In genomic region chr22:19892925-19893324, GRCh38 we compare ENCODE assay signal across 14 cellular contexts. TPM values are rescaled to one million over a fixed set of nuclear protein-coding genes. Genes with fewer than 3 reads are reported as not detected.
DNase-seq lines count a peak whose midpoint lies in the region; ATAC-seq and TF ChIP-seq lines count a peak whose summit lies in the region.
"Had no signal": no experiment of that assay in that cellular context is flagged by ENCODE, and none has a peak within 500 bp of the region (broad histone marks: within the 10 kb centered on the region; RNA-seq: fewer than 3 reads in every experiment).

No MANE protein-coding gene starts in this region.

- no peaks in the 10 kb centered on the region for H3K9me2 ChIP-seq in Loucy (replicated peaks; ENCODE audit: low read depth, low read length)

- peaks cover 80% of the 10 kb centered on the region for H3K4me1 ChIP-seq in CD4-positive, CD25-positive, alpha-beta regulatory T cell (ENCODE audit: control insufficient read depth, insufficient read depth, low read length, poor library complexity, severe bottlenecking)
- H3K4me1 ChIP-seq in Loucy (ENCODE audit: insufficient read depth, low read length, poor library complexity, severe bottlenecking) = peaks cover 73% of the 10 kb centered on the region

- H3K27me3 Mint-ChIP-seq in CD4-positive, CD25-positive, alpha-beta regulatory T cell = no peaks in the 10 kb centered on the region
- H3K27me3 Mint-ChIP-seq in neural crest cell (ENCODE audit: low read depth) = no peaks in the 10 kb centered on the region
- H3K27me3 Mint-ChIP-seq: IgD-negative memory B cell had no signal

- no peak for ATAC-seq in CD4-positive, CD25-positive, alpha-beta regulatory T cell (ENCODE audit: low read depth in 2 of 2)
- ATAC-seq in HG03342 (IDR thresholded peaks at IDR 0.05; ENCODE audit: unreplicated experiment) = no peak

- H3K4me1 Mint-ChIP-seq in CD4-positive, CD25-positive, alpha-beta regulatory T cell = peaks cover 10 to 85% (median 45%) of the 10 kb centered on the region in 4 donors
- peaks cover 20% of the 10 kb centered on the region for H3K4me1 Mint-ChIP-seq in neural crest cell

- H3K4me3 Mint-ChIP-seq in CD4-positive, CD25-positive, alpha-beta regulatory T cell = peak overlapping the region; percentile 85 to 94 (median 88)
- peak overlapping the region; percentile 51 for H3K4me3 Mint-ChIP-seq in neural crest cell

- H3K4me2 ChIP-seq in Loucy (ENCODE audit: low read depth, low read length, poor library complexity, severe bottlenecking) = peak overlapping the region; percentile 92

- peaks cover 2% of the 10 kb centered on the region for H3K36me3 ChIP-seq in CD4-positive, CD25-positive, alpha-beta regulatory T cell (ENCODE audit: control insufficient read depth, insufficient read depth, low read length)
- no peaks in the 10 kb centered on the region for H3K36me3 ChIP-seq in Loucy (ENCODE audit: insufficient read depth, low read length)

- peak overlapping the region; percentile 83 for H3K27ac ChIP-seq in CD4-positive, CD25-positive, alpha-beta regulatory T cell (ENCODE audit: insufficient read depth, low read length, poor library complexity, severe bottlenecking)
- peak overlapping the region; percentile 41 for H3K27ac ChIP-seq in angular gyrus (ENCODE audit: low read depth, low read length)

- H3K4me3 ChIP-seq in CD4-positive, CD25-positive, alpha-beta regulatory T cell (ENCODE audit: low read depth, low read length) = peak overlapping the region; percentile 66
- H3K4me3 ChIP-seq in Loucy (ENCODE audit: low read length, poor library complexity, severe bottlenecking) = peak overlapping the region; percentile 66

- H3K9me3 Mint-ChIP-seq in CD4-positive, CD25-positive, alpha-beta regulatory T cell = no peaks in the 10 kb centered on the region
- H3K9me3 Mint-ChIP-seq in neural crest cell = no peaks in the 10 kb centered on the region
- H3K9me3 Mint-ChIP-seq: IgD-negative memory B cell; T-helper 1 cell treated with Interleukin-12 subunit alpha and Interleukin-12 subunit beta and Interleukin-4 antibody, amounts not matched to agents 30 μg/mL and 1 μg/mL, for 36 hours had no signal

- H3K79me2 ChIP-seq in Loucy (ENCODE audit: insufficient read depth, low read length) = peaks cover 12% of the 10 kb centered on the region; the same call in 1 of the 2 replicates

- TF ChIP-seq CTCF in Loucy (conservative IDR thresholded peaks at IDR 0.05; ENCODE audit: low read length) = no peak
- no peak for TF ChIP-seq CTCF in neural crest cell (conservative IDR thresholded peaks at IDR 0.05)

- H3K27me3 ChIP-seq in CD4-positive, CD25-positive, alpha-beta regulatory T cell (ENCODE audit: control insufficient read depth, insufficient read depth, low read length) = no peaks in the 10 kb centered on the region
- no peaks in the 10 kb centered on the region for H3K27me3 ChIP-seq in Loucy (ENCODE audit: insufficient read depth, low read length, poor library complexity, severe bottlenecking)
- H3K27me3 ChIP-seq: BE2C had no signal

- H3F3A ChIP-seq in Loucy (ENCODE audit: low read depth) = peaks cover 21% of the 10 kb centered on the region

- no peak overlapping the region for H2AFZ ChIP-seq in Loucy (ENCODE audit: low read length)

- H4K20me1 ChIP-seq in Loucy (ENCODE audit: insufficient read depth, low read length, poor library complexity, severe bottlenecking) = no peaks in the 10 kb centered on the region

- peak overlapping the region; percentile 97 to 99 (median 98) for H3K27ac Mint-ChIP-seq in CD4-positive, CD25-positive, alpha-beta regulatory T cell
- H3K27ac Mint-ChIP-seq in neural crest cell (ENCODE audit: unreplicated experiment) = no peak overlapping the region

- no peaks in the 10 kb centered on the region for H3K9me3 ChIP-seq in CD4-positive, CD25-positive, alpha-beta regulatory T cell (ENCODE audit: control insufficient read depth in 2 of 2, low read length in 2 of 2)
- H3K9me3 ChIP-seq in Loucy (ENCODE audit: insufficient read depth, low read depth, low read length) = no peaks in the 10 kb centered on the region
- H3K9me3 ChIP-seq: BE2C had no signal

- peaks cover 9% of the 10 kb centered on the region for H3K36me3 Mint-ChIP-seq in CD4-positive, CD25-positive, alpha-beta regulatory T cell
- H3K36me3 Mint-ChIP-seq in neural crest cell (ENCODE audit: low read depth) = no peaks in the 10 kb centered on the region
- H3K36me3 Mint-ChIP-seq: IgD-negative memory B cell had no signal

- H3K9ac ChIP-seq in Loucy (ENCODE audit: low read depth, low read length, poor library complexity, severe bottlenecking) = peak overlapping the region; percentile 90

- DNase-seq in CD4-positive, CD25-positive, alpha-beta regulatory T cell = no peak
- DNase-seq in neural crest cell (ENCODE audit: low read depth, low spot score) (no peak), putamen (ENCODE audit: low spot score) (no peak), retina (no peak), NCI-H1092 treated with DMSO at 0.1 percent for 48 hours (lab: John Stamatoyannopoulos, UW) (no peak)
- DNase-seq: amygdala, NCI-H2029, occipital lobe had no signal

RNA-seq across cellular contexts. Expression of gene GNB1L, which starts 38.3 kb away (rescaled TPM):
- 8.2 TPM for total RNA-seq in CD4-positive, CD25-positive, alpha-beta regulatory T cell
- 10 to 100 TPM; 13.3 to 29.8 (median 19.7) TPM for polyA plus RNA-seq in CD4-positive, CD25-positive, alpha-beta regulatory T cell
- total RNA-seq in neural crest cell = 12.1 and 13.8 TPM in 2 replicates

RNA-seq across cellular contexts. Expression of gene RTL10, which starts 38.3 kb away (rescaled TPM):
- total RNA-seq in CD4-positive, CD25-positive, alpha-beta regulatory T cell = 18.8 TPM
- polyA plus RNA-seq in CD4-positive, CD25-positive, alpha-beta regulatory T cell = 10 to 100 TPM in 2 of 4 donors, 1 to 10 TPM in 2; 7.5 to 12.6 (median 10.9) TPM
- total RNA-seq in neural crest cell = 26.7 and 28.1 TPM in 2 replicates

RNA-seq across cellular contexts. Expression of gene COMT, which starts 48.6 kb away (rescaled TPM):
- total RNA-seq in CD4-positive, CD25-positive, alpha-beta regulatory T cell = 27.3 TPM
- polyA plus RNA-seq in CD4-positive, CD25-positive, alpha-beta regulatory T cell = 100 to 1,000 TPM in 1 of 4 donors, 10 to 100 TPM in 3; 89.2 to 106 (median 94.5) TPM
- total RNA-seq in neural crest cell = 70.9 and 86.4 TPM in 2 replicates

RNA-seq across cellular contexts. Expression of gene TXNRD2, which starts 48.7 kb away (rescaled TPM):
- total RNA-seq in CD4-positive, CD25-positive, alpha-beta regulatory T cell = 25.7 TPM
- polyA plus RNA-seq in CD4-positive, CD25-positive, alpha-beta regulatory T cell = 10 to 100 TPM; 11.3 to 12.4 (median 11.7) TPM
- total RNA-seq in neural crest cell = 21.7 and 22.2 TPM in 2 replicates
